Comparison of ENCODE assay signal across 10 cellular contexts in the genomic region with DNA sequence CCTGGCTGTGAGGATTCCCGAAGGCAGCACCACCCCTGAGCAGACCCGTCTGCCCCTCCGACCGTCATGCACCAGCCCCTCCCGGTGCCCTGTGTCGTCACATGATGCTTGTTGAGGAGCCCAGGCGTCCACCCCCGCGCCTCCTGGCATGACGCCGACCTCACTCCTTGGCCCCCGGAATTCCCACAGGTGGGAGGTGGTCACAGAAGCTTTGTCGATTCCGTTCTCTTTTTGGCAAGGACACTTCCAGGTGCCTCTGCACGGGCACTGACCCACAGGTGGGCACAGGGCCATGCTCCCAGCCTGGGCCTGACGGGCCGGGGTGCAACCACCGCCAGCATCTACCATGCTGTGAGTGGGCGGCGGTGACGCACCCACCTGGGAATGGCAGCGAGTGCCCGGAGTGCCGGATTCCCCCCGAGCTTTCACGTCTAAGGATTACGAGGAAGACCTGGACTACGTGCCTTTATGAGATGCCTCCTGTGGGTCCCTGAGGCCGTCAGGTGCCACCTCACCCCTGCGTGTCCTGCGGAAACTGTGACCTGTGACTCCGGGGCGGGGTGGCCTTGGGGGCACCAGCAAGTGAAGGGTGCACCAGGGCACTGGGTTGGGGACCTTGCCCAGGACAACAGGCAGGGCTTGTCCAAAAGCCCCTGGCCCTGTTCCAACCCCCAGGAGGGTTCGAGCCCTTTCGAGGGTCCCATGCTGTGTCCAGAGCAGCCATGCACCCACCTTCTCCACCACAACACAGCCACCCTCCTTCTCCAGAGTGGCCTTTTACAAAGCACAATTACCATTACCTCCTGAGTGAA. TPM values are rescaled to one million over a fixed set of nuclear protein-coding genes. Genes with fewer than 3 reads are reported as not detected.
DNase-seq lines count a peak whose midpoint lies in the region; TF ChIP-seq lines count a peak whose summit lies in the region.
"Had no signal": no experiment of that assay in that cellular context is flagged by ENCODE, and none has a peak within 500 bp of the region (broad histone marks: within the 10 kb centered on the region; RNA-seq: fewer than 3 reads in every experiment).

No MANE protein-coding gene starts in this region.

- H3K4me3 ChIP-seq in ACC112 (ENCODE audit: low read depth, low read length) = peak overlapping the region; percentile 45; the same call in 1 of the 2 replicates
- no peak overlapping the region for H3K4me3 ChIP-seq in HEK293 (ENCODE audit: low read depth, low read length)
- peak overlapping the region; percentile 44 for H3K4me3 ChIP-seq in coronary artery
- H3K4me3 ChIP-seq in ovary = peak overlapping the region; percentile 2

- H3K4me1 ChIP-seq in ACC112 (ENCODE audit: control insufficient read depth, insufficient read depth, low read length, unreplicated experiment) = peaks cover 24% of the 10 kb centered on the region
- H3K4me1 ChIP-seq in HEK293 (ENCODE audit: control insufficient read depth, insufficient read depth, low read length) = peaks cover 9% of the 10 kb centered on the region
- peaks cover 15% of the 10 kb centered on the region for H3K4me1 ChIP-seq in ovary (ENCODE audit: insufficient read depth)

- DNase-seq in coronary artery (ENCODE audit: low spot score) (no peak), ovary (peak; percentile 48 to 79 (median 65)), HEK293T (ENCODE audit: extremely low spot score) (no peak), UCSD-AML1 (lab: John Stamatoyannopoulos, UW; ENCODE audit: unreplicated experiment) (no peak), GM03348 (ENCODE audit: low spot score) (no peak), T1000 (lab: John Stamatoyannopoulos, UW) (no peak)
- DNase-seq: esophagus squamous epithelium had no signal

- H3K79me2 ChIP-seq in ACC112 (ENCODE audit: control insufficient read depth, insufficient read depth, low read length, unreplicated experiment) = no peaks in the 10 kb centered on the region

- 44 to 67% (median 55%) methylated on average over 35 of the region's 35 CpGs for WGBS in ovary, 3 donors

- H3K27ac ChIP-seq in ACC112 (ENCODE audit: low read depth, low read length) (no peak overlapping the region), HEK293 (ENCODE audit: extremely low read depth, low read depth, low read length) (no peak overlapping the region), coronary artery (peak overlapping the region; percentile 29 to 92), ovary (no peak overlapping the region)

- H3K36me3 ChIP-seq in ACC112 (ENCODE audit: insufficient read depth, low read length) (no peaks in the 10 kb centered on the region), HEK293 (ENCODE audit: control insufficient read depth in 2 of 2, insufficient read depth in 1 of 2, low read length in 2 of 2) (no peaks in the 10 kb centered on the region), ovary (no peaks in the 10 kb centered on the region)
- H3K36me3 ChIP-seq: esophagus squamous epithelium had no signal

- POLR2A ChIA-PET in HEK293 (lab: Yijun Ruan, JAX) (no interaction called here), HEK293T (lab: Yijun Ruan, JAX) (no interaction called here)

- no peaks in the 10 kb centered on the region for H3K9me3 ChIP-seq in HEK293 (ENCODE audit: control insufficient read depth, insufficient read depth, low read depth, low read length)
- no peaks in the 10 kb centered on the region for H3K9me3 ChIP-seq in ovary
- H3K9me3 ChIP-seq: esophagus squamous epithelium had no signal

- TF ChIP-seq EP300 in ovary (IDR thresholded peaks at IDR 0.05) = no peak

- CTCF ChIA-PET in HEK293 (lab: Yijun Ruan, JAX) (interaction anchor here (0.7 to 1.3 kb wide), 3 partner anchors 20 to 485 kb away, joined by 3 to 7 read pairs (median 3); no protein-coding TSS in a partner anchor), HEK293T (lab: Yijun Ruan, JAX) (no interaction called here)

- H2AFZ ChIP-seq in ACC112 (ENCODE audit: low read length, unreplicated experiment) = no peak overlapping the region

- intact Hi-C loops in ovary (cut with DNase I) = no loop called here

- no peak for TF ChIP-seq CTCF in HEK293 (tag by site-specific recombination; IDR thresholded peaks at IDR 0.05)
- no peak for TF ChIP-seq CTCF in coronary artery (IDR thresholded peaks at IDR 0.05)
- TF ChIP-seq CTCF in ovary (IDR thresholded peaks at IDR 0.05) = no peak

- no peak for TF ChIP-seq POLR2A in ovary (IDR thresholded peaks at IDR 0.05)

- H3K27me3 ChIP-seq in ACC112 (ENCODE audit: insufficient read depth, low read length) (no peaks in the 10 kb centered on the region), ovary (no peaks in the 10 kb centered on the region)

TF ChIP-seq in HEK293, 187 proteins besides CTCF, POLR2A, EP300 and RAD21:
- TF ChIP-seq ZFHX2 (tag by site-specific recombination; conservative IDR thresholded peaks at IDR 0.05) (peak; percentile 48), PRDM1 (tag by site-specific recombination; IDR thresholded peaks at IDR 0.05) (no peak)

TF ChIP-seq in HEK293T, 16 proteins besides CTCF, POLR2A, EP300 and RAD21:
- TF ChIP-seq BHLHE40 (IDR thresholded peaks at IDR 0.05; ENCODE audit: borderline replicate concordance) = no peak
- no peak for TF ChIP-seq ZNF384 (IDR thresholded peaks at IDR 0.05)
- no peak for TF ChIP-seq SUZ12 (IDR thresholded peaks at IDR 0.05)
- no peak for TF ChIP-seq CTBP1 (IDR thresholded peaks at IDR 0.05; ENCODE audit: borderline replicate concordance)
- no peak for TF ChIP-seq ARNT (IDR thresholded peaks at IDR 0.05)
- TF ChIP-seq TARDBP (IDR thresholded peaks at IDR 0.05) = no peak
- TF ChIP-seq ELF4 (IDR thresholded peaks at IDR 0.05) = no peak
- no peak for TF ChIP-seq FOXK2 (IDR thresholded peaks at IDR 0.05)
- TF ChIP-seq, protein P1, sequence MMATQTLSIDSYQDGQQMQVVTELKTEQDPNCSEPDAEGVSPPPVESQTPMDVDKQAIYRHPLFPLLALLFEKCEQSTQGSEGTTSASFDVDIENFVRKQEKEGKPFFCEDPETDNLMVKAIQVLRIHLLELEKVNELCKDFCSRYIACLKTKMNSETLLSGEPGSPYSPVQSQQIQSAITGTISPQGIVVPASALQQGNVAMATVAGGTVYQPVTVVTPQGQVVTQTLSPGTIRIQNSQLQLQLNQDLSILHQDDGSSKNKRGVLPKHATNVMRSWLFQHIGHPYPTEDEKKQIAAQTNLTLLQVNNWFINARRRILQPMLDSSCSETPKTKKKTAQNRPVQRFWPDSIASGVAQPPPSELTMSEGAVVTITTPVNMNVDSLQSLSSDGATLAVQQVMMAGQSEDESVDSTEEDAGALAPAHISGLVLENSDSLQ (IDR thresholded peaks at IDR 0.05) = no peak
- TF ChIP-seq LEF1 (IDR thresholded peaks at IDR 0.05; ENCODE audit: borderline replicate concordance) = no peak

RNA-seq across cellular contexts. Expression of a gene that starts 31.4 kb away (rescaled TPM):
- total RNA-seq in ovary = 100 to 1,000 TPM; 389 to 779 (median 731) TPM
- 100 to 1,000 TPM; 112 to 905 TPM for polyA plus RNA-seq in ovary
- total RNA-seq: OCI-LY7 had no signal

Comparison
In these comparisons a context has a peak if more than half of its experiments do, and no peak if none do; other contexts are left out.
1. H3K27ac ChIP-seq: peak in coronary artery (2 of 2); none in ACC112 (single experiment), HEK293 (single experiment) and ovary (0 of 2).
2. DNase-seq: peak in ovary (5 of 5); none in coronary artery (single experiment), HEK293T (single experiment), UCSD-AML1 (single experiment), GM03348 (single experiment) and T1000 (single experiment).